In the genomic region with DNA sequence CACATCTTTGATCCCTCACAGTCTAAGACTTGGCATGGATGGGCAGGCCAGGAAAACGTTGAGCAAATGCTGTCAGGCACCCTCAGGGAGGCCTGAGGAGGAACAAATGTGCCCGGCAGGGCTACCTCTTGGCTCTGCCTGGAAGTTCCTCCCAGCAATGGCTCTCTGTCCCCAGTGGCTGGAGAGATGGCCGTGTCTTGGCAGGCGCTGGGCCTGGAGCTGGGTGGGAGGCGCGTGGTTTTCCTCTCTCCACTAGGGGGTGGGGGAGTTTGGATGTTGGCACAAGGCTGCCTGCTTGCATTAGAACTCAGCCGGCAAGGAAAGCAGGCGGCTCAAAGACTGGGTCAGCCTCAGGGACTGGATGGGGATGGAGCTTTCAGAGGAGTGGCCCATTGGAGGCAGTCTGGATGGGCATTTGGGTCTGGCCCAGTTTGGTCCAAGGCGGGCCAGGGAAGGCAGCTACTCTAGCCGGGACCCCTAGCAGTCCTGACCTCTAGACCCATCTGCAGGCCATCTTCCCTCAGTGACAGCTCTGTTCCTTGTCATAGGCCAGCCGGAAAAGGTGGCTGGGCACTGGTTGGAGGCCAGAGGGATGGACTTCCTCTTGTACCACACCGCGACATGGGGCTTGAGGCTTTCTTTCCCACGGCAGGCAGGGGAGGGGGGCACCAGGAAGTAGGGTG, we compare ENCODE assay signal across 11 cellular contexts.
DNase-seq lines count a peak whose midpoint lies in the region; ATAC-seq and TF ChIP-seq lines count a peak whose summit lies in the region.
"Had no signal": no experiment of that assay in that cellular context is flagged by ENCODE, and none has a peak within 500 bp of the region (broad histone marks: within the 10 kb centered on the region; RNA-seq: fewer than 3 reads in every experiment).

No MANE protein-coding gene starts in this region.

- TF ChIP-seq CTCF in GM12875 (IDR thresholded peaks at IDR 0.05; ENCODE audit: borderline replicate concordance, insufficient read depth, low read depth, low read length) (peak; percentile 28; the same call in 1 of the 2 replicates), WTC11 (IDR thresholded peaks at IDR 0.05) (no peak; the same call in 1 of the 2 replicates)

- 0 out of 2 replicates have a peak, but pooled peaks cover 3% of the 10 kb centered on the region for H3K4me1 Mint-ChIP-seq in WTC11
- H3K4me1 Mint-ChIP-seq in activated CD4-positive, alpha-beta T cell treated with anti-CD3 and anti-CD28 coated beads for 36 hours = no peaks in the 10 kb centered on the region
- H3K4me1 Mint-ChIP-seq: immature natural killer cell had no signal

- H3K4me3 Mint-ChIP-seq in WTC11 = no peak overlapping the region
- no peak overlapping the region for H3K4me3 Mint-ChIP-seq in activated CD4-positive, alpha-beta T cell treated with anti-CD3 and anti-CD28 coated beads for 36 hours
- H3K4me3 Mint-ChIP-seq: immature natural killer cell had no signal

- no peak overlapping the region for H3K27ac Mint-ChIP-seq in WTC11
- no peak overlapping the region for H3K27ac Mint-ChIP-seq in activated CD4-positive, alpha-beta T cell treated with anti-CD3 and anti-CD28 coated beads for 36 hours
- H3K27ac Mint-ChIP-seq: immature natural killer cell had no signal

- H3K27me3 Mint-ChIP-seq in WTC11 (ENCODE audit: low read depth) = peaks cover 5% of the 10 kb centered on the region
- peaks cover 7% of the 10 kb centered on the region for H3K27me3 Mint-ChIP-seq in activated CD4-positive, alpha-beta T cell treated with anti-CD3 and anti-CD28 coated beads for 36 hours

- DNase-seq in WTC11 (ENCODE audit: low spot score) (peak; percentile 73), iPS DF 6.9 (ENCODE audit: low read depth, low spot score) (peak; percentile 29), sciatic nerve (ENCODE audit: low spot score) (no peak), left lobe of liver (ENCODE audit: low spot score) (no peak)
- DNase-seq in activated CD4-positive, alpha-beta T cell treated with anti-CD3 and anti-CD28 coated beads for 36 hours = no peak
- DNase-seq: immature natural killer cell, NCI-H524 treated with DMSO at 0.1 percent for 48 hours, right cardiac atrium had no signal

- intact Hi-C loops in sciatic nerve (cut with DNase I) = no loop called here
- intact Hi-C loops in activated CD4-positive, alpha-beta T cell treated with anti-CD3 and anti-CD28 coated beads for 36 hours (cut with DNase I, micrococcal nuclease) = no loop called here

- H3K4me3 ChIP-seq in ACC112 (ENCODE audit: low read depth, low read length) (no peak overlapping the region), GM12875 (ENCODE audit: low read depth, low read length) (no peak overlapping the region), iPS DF 6.9 (ENCODE audit: low read length) (no peak overlapping the region)

- H3K9me3 Mint-ChIP-seq in WTC11 = peaks cover 26% of the 10 kb centered on the region
- peaks cover 5% of the 10 kb centered on the region for H3K9me3 Mint-ChIP-seq in activated CD4-positive, alpha-beta T cell treated with anti-CD3 and anti-CD28 coated beads for 36 hours (ENCODE audit: low read depth)
- H3K9me3 Mint-ChIP-seq: immature natural killer cell had no signal

- H3K9me3 ChIP-seq in iPS DF 6.9 (ENCODE audit: control insufficient read depth, insufficient read depth, low read length) = no peaks in the 10 kb centered on the region

- H3K27ac ChIP-seq in ACC112 (ENCODE audit: low read depth, low read length) (no peak overlapping the region; the same call in 1 of the 2 replicates), iPS DF 6.9 (ENCODE audit: low read length) (no peak overlapping the region)

- WGBS in iPS DF 6.9 (ENCODE audit: insufficient coverage, insufficient read length) = no CpG with 5 or more reads among the region's 14 CpGs

- H3K4me1 ChIP-seq in ACC112 (ENCODE audit: control insufficient read depth, insufficient read depth, low read length, unreplicated experiment) (peaks cover 14% of the 10 kb centered on the region), iPS DF 6.9 (ENCODE audit: control insufficient read depth, insufficient read depth, low read length) (no peaks in the 10 kb centered on the region)

- H3K36me3 ChIP-seq in ACC112 (ENCODE audit: insufficient read depth, low read length) = no peaks in the 10 kb centered on the region
- H3K36me3 ChIP-seq in iPS DF 6.9 (ENCODE audit: control insufficient read depth, insufficient read depth, low read length) = no peaks in the 10 kb centered on the region

- POLR2A ChIA-PET in WTC11 (lab: Charles Lee) = no interaction called here
- POLR2A ChIA-PET in activated CD4-positive, alpha-beta T cell treated with anti-CD3 and anti-CD28 coated beads for 36 hours (lab: Charles Lee) = no interaction called here

- H2AFZ ChIP-seq in ACC112 (ENCODE audit: low read length, unreplicated experiment) = peak overlapping the region; percentile 96

- CTCF ChIA-PET in WTC11 (lab: Charles Lee) = interaction anchor here (0.5 to 3.9 kb wide), 14 partner anchors 12 to 743 kb away, joined by 3 to 50 read pairs (median 3); no protein-coding TSS in a partner anchor
- CTCF ChIA-PET in activated CD4-positive, alpha-beta T cell treated with anti-CD3 and anti-CD28 coated beads for 36 hours (lab: Charles Lee) = interaction anchor here (0.6 to 0.8 kb wide), 4 partner anchors 14 to 652 kb away, joined by 3 to 5 read pairs (median 3); no protein-coding TSS in a partner anchor

- no peaks in the 10 kb centered on the region for H3K36me3 Mint-ChIP-seq in WTC11
- H3K36me3 Mint-ChIP-seq in activated CD4-positive, alpha-beta T cell treated with anti-CD3 and anti-CD28 coated beads for 36 hours (ENCODE audit: low read depth) = no peaks in the 10 kb centered on the region
- H3K36me3 Mint-ChIP-seq: immature natural killer cell had no signal

- peak; percentile 96 for ATAC-seq in WTC11
- no peak for ATAC-seq in GM18517 (IDR thresholded peaks at IDR 0.05; ENCODE audit: unreplicated experiment)
- ATAC-seq in sciatic nerve = no peak
- no peak for ATAC-seq in left lobe of liver
- ATAC-seq in activated CD4-positive, alpha-beta T cell treated with anti-CD3 and anti-CD28 coated beads for 36 hours = no peak

- H3K27me3 ChIP-seq in ACC112 (ENCODE audit: insufficient read depth, low read length) (no peaks in the 10 kb centered on the region), iPS DF 6.9 (ENCODE audit: control insufficient read depth, insufficient read depth, low read length) (no peaks in the 10 kb centered on the region)

- no peaks in the 10 kb centered on the region for H3K79me2 ChIP-seq in ACC112 (ENCODE audit: control insufficient read depth, insufficient read depth, low read length, unreplicated experiment)

TF ChIP-seq in WTC11, 78 proteins besides CTCF, POLR2A, EP300 and RAD21:
- 0 out of 2 replicates have a peak, but pooled peaks have one; percentile 57 for TF ChIP-seq EMX1 (CRISPR knock-in tag; IDR thresholded peaks at IDR 0.05)
- TF ChIP-seq ESRRA (CRISPR knock-in tag; IDR thresholded peaks at IDR 0.05; ENCODE audit: borderline replicate concordance) = no peak
- no peak for TF ChIP-seq ZBTB21 (CRISPR knock-in tag; IDR thresholded peaks at IDR 0.05; ENCODE audit: borderline replicate concordance)

Comparison
In these comparisons a context has a peak if more than half of its experiments do, and no peak if none do; other contexts are left out.
1. DNase-seq: peak in WTC11 (single experiment) and iPS DF 6.9 (single experiment); none in sciatic nerve (single experiment), left lobe of liver (single experiment) and activated CD4-positive, alpha-beta T cell treated with anti-CD3 and anti-CD28 coated beads for 36 hours (single experiment).